ENCODE assay signal across 2 cellular contexts in the genomic region with DNA sequence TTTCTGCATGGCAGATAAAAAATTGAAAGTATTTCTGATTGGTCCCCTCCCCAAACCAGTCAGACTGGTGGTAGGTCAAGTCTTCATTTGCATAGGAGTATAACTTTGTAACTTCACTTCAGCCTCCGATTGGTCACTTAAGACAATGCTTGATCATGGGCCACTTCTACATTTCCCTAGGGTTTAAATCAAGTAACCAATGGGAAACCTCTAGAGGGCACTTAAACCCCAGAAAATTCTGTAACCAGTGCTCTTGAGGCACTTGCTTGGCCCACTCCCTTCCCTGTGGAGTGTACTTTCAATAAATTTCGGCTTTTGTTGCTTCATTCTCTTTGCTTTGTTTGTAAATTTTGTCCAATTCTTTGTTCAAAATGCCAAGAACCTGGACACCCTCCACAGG.
TF ChIP-seq lines count a peak whose summit lies in the region.

No MANE protein-coding gene starts in this region.

TF ChIP-seq in SK-N-SH, 30 proteins besides CTCF, POLR2A, EP300 and RAD21 (continued from another document):
- TF ChIP-seq, protein P1, sequence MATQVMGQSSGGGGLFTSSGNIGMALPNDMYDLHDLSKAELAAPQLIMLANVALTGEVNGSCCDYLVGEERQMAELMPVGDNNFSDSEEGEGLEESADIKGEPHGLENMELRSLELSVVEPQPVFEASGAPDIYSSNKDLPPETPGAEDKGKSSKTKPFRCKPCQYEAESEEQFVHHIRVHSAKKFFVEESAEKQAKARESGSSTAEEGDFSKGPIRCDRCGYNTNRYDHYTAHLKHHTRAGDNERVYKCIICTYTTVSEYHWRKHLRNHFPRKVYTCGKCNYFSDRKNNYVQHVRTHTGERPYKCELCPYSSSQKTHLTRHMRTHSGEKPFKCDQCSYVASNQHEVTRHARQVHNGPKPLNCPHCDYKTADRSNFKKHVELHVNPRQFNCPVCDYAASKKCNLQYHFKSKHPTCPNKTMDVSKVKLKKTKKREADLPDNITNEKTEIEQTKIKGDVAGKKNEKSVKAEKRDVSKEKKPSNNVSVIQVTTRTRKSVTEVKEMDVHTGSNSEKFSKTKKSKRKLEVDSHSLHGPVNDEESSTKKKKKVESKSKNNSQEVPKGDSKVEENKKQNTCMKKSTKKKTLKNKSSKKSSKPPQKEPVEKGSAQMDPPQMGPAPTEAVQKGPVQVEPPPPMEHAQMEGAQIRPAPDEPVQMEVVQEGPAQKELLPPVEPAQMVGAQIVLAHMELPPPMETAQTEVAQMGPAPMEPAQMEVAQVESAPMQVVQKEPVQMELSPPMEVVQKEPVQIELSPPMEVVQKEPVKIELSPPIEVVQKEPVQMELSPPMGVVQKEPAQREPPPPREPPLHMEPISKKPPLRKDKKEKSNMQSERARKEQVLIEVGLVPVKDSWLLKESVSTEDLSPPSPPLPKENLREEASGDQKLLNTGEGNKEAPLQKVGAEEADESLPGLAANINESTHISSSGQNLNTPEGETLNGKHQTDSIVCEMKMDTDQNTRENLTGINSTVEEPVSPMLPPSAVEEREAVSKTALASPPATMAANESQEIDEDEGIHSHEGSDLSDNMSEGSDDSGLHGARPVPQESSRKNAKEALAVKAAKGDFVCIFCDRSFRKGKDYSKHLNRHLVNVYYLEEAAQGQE (IDR thresholded peaks at IDR 0.05; ENCODE audit: low read depth, low read length), result no peak
- TF ChIP-seq ZBTB33 (IDR thresholded peaks at IDR 0.05; ENCODE audit: borderline replicate concordance, low read depth) (no peak), MXI1 (IDR thresholded peaks at IDR 0.05; ENCODE audit: low read depth, low read length) (no peak), USF2 (IDR thresholded peaks at IDR 0.05; ENCODE audit: borderline replicate concordance, low read depth, low read length) (no peak), GATA2 (CRISPR knock-in tag; IDR thresholded peaks at IDR 0.05) (no peak), FOSL2 (IDR thresholded peaks at IDR 0.05; ENCODE audit: borderline replicate concordance, low read depth) (no peak), FOXM1 (IDR thresholded peaks at IDR 0.05; ENCODE audit: low read depth) (no peak), TCF12 (IDR thresholded peaks at IDR 0.05) (no peak), TAF1 (IDR thresholded peaks at IDR 0.05; ENCODE audit: borderline replicate concordance, low read depth, low read length) (no peak), ELF1 (IDR thresholded peaks at IDR 0.05) (no peak), RXRA (IDR thresholded peaks at IDR 0.05; ENCODE audit: borderline replicate concordance, low read depth) (no peak), YY1 (IDR thresholded peaks at IDR 0.05; ENCODE audit: low read depth) (no peak), EZH2phosphoT487 (IDR thresholded peaks at IDR 0.05; ENCODE audit: borderline replicate concordance, low read depth) (no peak)

TF ChIP-seq in SK-N-SH treated with all-trans-retinoic acid at 6 μM for 48 hours, 23 proteins besides CTCF, POLR2A, EP300 and RAD21 (continued from another document):
- TF ChIP-seq SNAI2 (CRISPR knock-in tag; IDR thresholded peaks at IDR 0.05) (no peak), ARNTL (CRISPR knock-in tag; IDR thresholded peaks at IDR 0.05; ENCODE audit: borderline replicate concordance, low read depth) (no peak), ESRRG (CRISPR knock-in tag; IDR thresholded peaks at IDR 0.05) (no peak), CSDC2 (CRISPR knock-in tag; IDR thresholded peaks at IDR 0.05) (no peak), GLIS3 (CRISPR knock-in tag; IDR thresholded peaks at IDR 0.05) (no peak), ZFP3 (CRISPR knock-in tag; IDR thresholded peaks at IDR 0.05) (no peak)
